Comparison of ENCODE assay signal across 14 cellular contexts in the genomic region with DNA sequence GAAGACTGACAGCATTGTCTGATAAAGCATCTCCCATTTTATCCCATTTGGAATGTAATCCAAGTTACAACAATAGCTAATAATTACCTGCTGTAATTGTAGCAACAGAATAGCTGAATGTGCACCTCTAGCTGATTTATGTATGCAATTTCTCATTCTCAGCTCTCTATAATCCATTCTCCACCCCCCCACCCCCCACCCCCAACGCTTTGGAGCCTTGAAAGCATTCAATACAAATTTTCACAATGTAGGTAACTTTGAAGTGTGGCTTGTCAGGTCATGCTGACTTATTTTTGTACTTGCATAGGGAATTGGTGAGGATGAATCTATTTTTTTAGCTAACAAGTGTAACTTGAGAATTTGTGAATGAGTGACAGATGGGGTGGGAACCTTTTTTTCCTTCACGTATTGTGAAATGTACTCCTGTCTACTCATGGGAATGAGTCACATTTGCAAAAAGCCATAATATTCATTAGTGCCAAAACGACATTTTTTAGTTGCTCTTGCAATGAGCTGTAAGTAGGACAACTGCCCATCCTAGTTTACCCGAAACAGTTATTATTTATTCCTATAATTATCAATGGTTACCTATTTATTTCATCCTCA.
DNase-seq lines count a peak whose midpoint lies in the region; ATAC-seq and TF ChIP-seq lines count a peak whose summit lies in the region.
"Had no signal": no experiment of that assay in that cellular context is flagged by ENCODE, and none has a peak within 500 bp of the region (broad histone marks: within the 10 kb centered on the region; RNA-seq: fewer than 3 reads in every experiment).

No MANE protein-coding gene starts in this region.

- H3K4me1 ChIP-seq in fibroblast of lung (ENCODE audit: control insufficient read depth, extremely low read depth, insufficient read depth, low read length) (peaks cover 3% of the 10 kb centered on the region), skeletal muscle satellite cell (ENCODE audit: control insufficient read depth, insufficient read depth, low read length) (peaks cover 64% of the 10 kb centered on the region)

- no peaks in the 10 kb centered on the region for H3K36me3 Mint-ChIP-seq in glutamatergic neuron (ENCODE audit: unreplicated experiment)
- H3K36me3 Mint-ChIP-seq: activated naive CD8-positive, alpha-beta T cell had no signal

- no peaks in the 10 kb centered on the region for H4K20me1 ChIP-seq in fibroblast of lung (ENCODE audit: control insufficient read depth, extremely low read depth, insufficient read depth, low read length)

- H3K27me3 Mint-ChIP-seq in glutamatergic neuron (ENCODE audit: unreplicated experiment) = no peaks in the 10 kb centered on the region

- H3K27ac ChIP-seq in fibroblast of lung (ENCODE audit: insufficient read depth, low read length) = no peak overlapping the region

- H3K27ac Mint-ChIP-seq in glutamatergic neuron (ENCODE audit: unreplicated experiment) = no peak overlapping the region
- H3K27ac Mint-ChIP-seq: activated naive CD8-positive, alpha-beta T cell had no signal

- H3K27me3 ChIP-seq in fibroblast of lung (ENCODE audit: control insufficient read depth, insufficient read depth, low read length) (no peaks in the 10 kb centered on the region), skeletal muscle satellite cell (ENCODE audit: control insufficient read depth, insufficient read depth, low read length) (no peaks in the 10 kb centered on the region)

- DNase-seq in HEK293T (ENCODE audit: extremely low spot score) = no peak
- DNase-seq in RKO (ENCODE audit: low spot score) = peak; percentile 46
- DNase-seq in fibroblast of lung (ENCODE audit: low read depth in 2 of 2) = peak; percentile 93 to 96
- no peak for DNase-seq in NCI-H146 (lab: John Stamatoyannopoulos, UW)
- no peak for DNase-seq in glutamatergic neuron
- DNase-seq: activated CD4-positive, alpha-beta T cell treated with anti-CD3 and anti-CD28 coated beads, Interleukin-2, amount 50 U/mL, for 48 hours; GF-D8; H7; left ventricle myocardium superior; NCI-H2029 treated with DMSO at 0.1 percent for 48 hours had no signal

- ATAC-seq in HG02973 (IDR thresholded peaks at IDR 0.05; ENCODE audit: unreplicated experiment) (no peak), HG02571 (IDR thresholded peaks at IDR 0.05; ENCODE audit: unreplicated experiment) (no peak)
- ATAC-seq: left ventricle myocardium superior had no signal

- H3K4me2 ChIP-seq in fibroblast of lung (ENCODE audit: extremely low read depth, insufficient read depth, low read length) (no peak overlapping the region), skeletal muscle satellite cell (ENCODE audit: low read length) (peak overlapping the region; percentile 71)

- CTCF ChIA-PET in HEK293T (lab: Yijun Ruan, JAX) = interaction anchor here (0.6 to 1.2 kb wide), 2 partner anchors 12 to 19 kb away, joined by 3 read pairs; no protein-coding TSS in a partner anchor

- H3K4me1 Mint-ChIP-seq in glutamatergic neuron (ENCODE audit: low read depth, unreplicated experiment) = peaks cover 47% of the 10 kb centered on the region

- H3K4me3 ChIP-seq in fibroblast of lung (replicated peaks in 1 of 4; ENCODE audit: control extremely low read depth in 1 of 4, insufficient read depth in 1 of 4, low read depth in 3 of 4, low read length in 4 of 4) (no peak overlapping the region), skeletal muscle satellite cell (ENCODE audit: low read length) (peak overlapping the region; percentile 36)

- POLR2A ChIA-PET in HEK293T (lab: Yijun Ruan, JAX) = interaction anchor here (1.4 kb wide), 1 partner anchor 22 kb away, joined by 4 read pairs; no protein-coding TSS in a partner anchor

- no peak overlapping the region for H3K4me3 Mint-ChIP-seq in glutamatergic neuron (ENCODE audit: unreplicated experiment)
- H3K4me3 Mint-ChIP-seq: activated naive CD8-positive, alpha-beta T cell had no signal

- peaks cover 2% of the 10 kb centered on the region for H3K9me3 Mint-ChIP-seq in glutamatergic neuron (ENCODE audit: unreplicated experiment)

- H3K9ac ChIP-seq in fibroblast of lung (ENCODE audit: insufficient read depth, low read length) = no peak overlapping the region
- H3K9ac ChIP-seq in skeletal muscle satellite cell (ENCODE audit: low read depth, low read length) = peak overlapping the region; percentile 49

- TF ChIP-seq CTCF in fibroblast of lung (conservative IDR thresholded peaks at IDR 0.05 in 1 of 2, IDR thresholded peaks at IDR 0.05 in 1 of 2; ENCODE audit: low read depth in 1 of 2, low read length in 2 of 2) (no peak), glutamatergic neuron (IDR thresholded peaks at IDR 0.05; ENCODE audit: partially characterized antibody, unreplicated experiment) (no peak)

- no peaks in the 10 kb centered on the region for H3K79me2 ChIP-seq in fibroblast of lung (ENCODE audit: control insufficient read depth, insufficient read depth, low read length)

- no peaks in the 10 kb centered on the region for H3K36me3 ChIP-seq in fibroblast of lung (ENCODE audit: control insufficient read depth, insufficient read depth, low read length)
- H3K36me3 ChIP-seq in skeletal muscle satellite cell (ENCODE audit: insufficient read depth, low read length) = no peaks in the 10 kb centered on the region

- H2AFZ ChIP-seq in fibroblast of lung (ENCODE audit: low read length) = no peak overlapping the region

- H3K9me3 ChIP-seq in fibroblast of lung (ENCODE audit: control insufficient read depth, insufficient read depth, low read depth, low read length) (no peaks in the 10 kb centered on the region), skeletal muscle satellite cell (replicated peaks; ENCODE audit: low read length) (no peaks in the 10 kb centered on the region)

TF ChIP-seq in HEK293T, 16 proteins besides CTCF, POLR2A, EP300 and RAD21:
- TF ChIP-seq TARDBP (IDR thresholded peaks at IDR 0.05) (no peak), CTBP1 (IDR thresholded peaks at IDR 0.05; ENCODE audit: borderline replicate concordance) (no peak)
- TF ChIP-seq, protein P1, sequence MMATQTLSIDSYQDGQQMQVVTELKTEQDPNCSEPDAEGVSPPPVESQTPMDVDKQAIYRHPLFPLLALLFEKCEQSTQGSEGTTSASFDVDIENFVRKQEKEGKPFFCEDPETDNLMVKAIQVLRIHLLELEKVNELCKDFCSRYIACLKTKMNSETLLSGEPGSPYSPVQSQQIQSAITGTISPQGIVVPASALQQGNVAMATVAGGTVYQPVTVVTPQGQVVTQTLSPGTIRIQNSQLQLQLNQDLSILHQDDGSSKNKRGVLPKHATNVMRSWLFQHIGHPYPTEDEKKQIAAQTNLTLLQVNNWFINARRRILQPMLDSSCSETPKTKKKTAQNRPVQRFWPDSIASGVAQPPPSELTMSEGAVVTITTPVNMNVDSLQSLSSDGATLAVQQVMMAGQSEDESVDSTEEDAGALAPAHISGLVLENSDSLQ (IDR thresholded peaks at IDR 0.05) = peak; percentile 47

Comparison
In these comparisons a context has a peak if more than half of its experiments do, and no peak if none do; other contexts are left out.
1. DNase-seq: peak in RKO (single experiment) and fibroblast of lung (2 of 2); none in HEK293T (single experiment), NCI-H146 (single experiment) and glutamatergic neuron (single experiment).